In genomic region chr3:115836944-115837343, GRCh38 we compare ENCODE assay signal across 8 cellular contexts.
DNase-seq lines count a peak whose midpoint lies in the region; ATAC-seq, FAIRE-seq and TF ChIP-seq lines count a peak whose summit lies in the region.

No MANE protein-coding gene starts in this region.

- no peak overlapping the region for H3K27ac ChIP-seq in H1 (ENCODE audit: low read depth, low read length)

- H3K14ac ChIP-seq in H1 (ENCODE audit: insufficient read length), result no peak overlapping the region

- H2AFZ ChIP-seq in H1 (ENCODE audit: low read length), result no peak overlapping the region

- H3K23me2 ChIP-seq in H1 (ENCODE audit: low read depth, low read length), result no peaks in the 10 kb centered on the region

- H3K23ac ChIP-seq in H1 (ENCODE audit: insufficient read length), result no peak overlapping the region

- peak in 2 of 3 experiments; percentile 23 to 40; a peak in 2 of 4 replicates for TF ChIP-seq CTCF in H1 (IDR thresholded peaks at IDR 0.05; ENCODE audit: control extremely low read depth in 1 of 3, insufficient read depth in 1 of 3, low read depth in 1 of 3, low read length in 3 of 3)

- no peak overlapping the region for H2BK15ac ChIP-seq in H1 (ENCODE audit: low read length)

- H2BK5ac ChIP-seq in H1 (ENCODE audit: low read depth, low read length), result no peak overlapping the region

- no peak overlapping the region for H3K9ac ChIP-seq in H1 (replicated peaks in 1 of 4; ENCODE audit: extremely low read depth in 1 of 4, low read depth in 3 of 4, low read length in 3 of 4)

- H3K4me1 ChIP-seq in H1 (replicated peaks in 1 of 4; ENCODE audit: control insufficient read depth in 3 of 4, insufficient read depth in 4 of 4, low read length in 3 of 4), result peaks cover 0 to 6% (median 2%) of the 10 kb centered on the region in 4 experiments; a peak in 3 of 7 replicates

- CTCF ChIA-PET in H1 (lab: Charles Lee; ENCODE audit: partially characterized antibody), result interaction anchor here (0.5 to 5.1 kb wide), 19 partner anchors 8 to 793 kb away, joined by 3 to 48 read pairs (median 5); no protein-coding TSS in a partner anchor

- no peak overlapping the region for H2BK120ac ChIP-seq in H1 (replicated peaks; ENCODE audit: low read depth, low read length)

- H2BK20ac ChIP-seq in H1 (ENCODE audit: low read length), result no peak overlapping the region

- no peak overlapping the region for H3K18ac ChIP-seq in H1 (ENCODE audit: extremely low read depth, low read length)

- H3K4me3 ChIP-seq in H1 (ENCODE audit: extremely low read depth in 1 of 4, insufficient read depth in 2 of 4, low read depth in 3 of 4, low read length in 4 of 4), result no peak overlapping the region

- H3K79me1 ChIP-seq in H1 (ENCODE audit: low read depth, low read length), result no peaks in the 10 kb centered on the region

- H3K27me3 ChIP-seq in H1 (replicated peaks in 1 of 4; ENCODE audit: control insufficient read depth in 3 of 4, extremely low read depth in 1 of 4, insufficient read depth in 3 of 4, low read length in 3 of 4), result no peaks in the 10 kb centered on the region

- 56% methylated on average over 3 of the region's 3 CpGs; no CpG with 5 or more reads in 1 of the 2 experiments for WGBS in H1 (ENCODE audit: extremely low coverage in 1 of 2, insufficient coverage in 1 of 2, insufficient read length in 1 of 2, insufficient replicate concordance in 2 of 2, low coverage in 1 of 2, low lambda C conversion rate in 2 of 2, missing lambda C conversion rate in 1 of 2), 2 experiments

- no peak for ATAC-seq in HG03571 (IDR thresholded peaks at IDR 0.05; ENCODE audit: unreplicated experiment)

- no peak overlapping the region for H2BK12ac ChIP-seq in H1 (ENCODE audit: low read depth, low read length)

- peak in 1 of 2 experiments; percentile 20; a peak in 1 of 4 replicates for TF ChIP-seq RAD21 in H1 (IDR thresholded peaks at IDR 0.05 in 1 of 2, conservative IDR thresholded peaks at IDR 0.05 in 1 of 2; ENCODE audit: low read depth in 2 of 2, low read length in 2 of 2)

- no peaks in the 10 kb centered on the region for H3K36me3 ChIP-seq in H1 (ENCODE audit: control insufficient read depth in 2 of 4, insufficient read depth in 4 of 4, low read length in 3 of 4)

- no peak for FAIRE-seq in H1 (lab: Jason Lieb, UNC)

- no peak overlapping the region for H2AK5ac ChIP-seq in H1 (ENCODE audit: low read depth, low read length)

- H3K79me2 ChIP-seq in H1 (ENCODE audit: control insufficient read depth in 1 of 2, insufficient read depth in 2 of 2, low read length in 2 of 2), result no peaks in the 10 kb centered on the region

- no peaks in the 10 kb centered on the region for H3K9me3 ChIP-seq in H1 (ENCODE audit: insufficient read depth in 2 of 2, low read depth in 1 of 2, low read length in 1 of 2)

- POLR2A ChIA-PET in H1 (lab: Charles Lee; ENCODE audit: partially characterized antibody), result no interaction called here

- H4K20me1 ChIP-seq in H1 (replicated peaks in 1 of 2; ENCODE audit: control insufficient read depth in 1 of 2, insufficient read depth in 2 of 2, low read length in 2 of 2), result no peaks in the 10 kb centered on the region

- no peak overlapping the region for H3K4me2 ChIP-seq in H1 (ENCODE audit: insufficient read depth in 1 of 2, low read depth in 2 of 2, low read length in 2 of 2)

- H4K91ac ChIP-seq in H1 (replicated peaks; ENCODE audit: insufficient read length, low read length), result no peak overlapping the region

- H4K5ac ChIP-seq in H1 (ENCODE audit: insufficient read length, low read depth, low read length), result no peak overlapping the region

- DNase-seq in NCI-H146 (lab: John Stamatoyannopoulos, UW) (peak; percentile 8), NCI-H146 treated with DMSO at 0.1 percent for 48 hours (lab: John Stamatoyannopoulos, UW; ENCODE audit: unreplicated experiment) (no peak), NCI-H2196 (lab: John Stamatoyannopoulos, UW; ENCODE audit: unreplicated experiment) (peak; percentile 25), H1 (ENCODE audit: low read depth in 1 of 2, low spot score in 2 of 2) (no peak), renal cortical epithelial cell (ENCODE audit: low read depth) (peak; percentile 33), anterior cingulate cortex (lab: John Stamatoyannopoulos, UW) (no peak)
- DNase-seq in stimulated activated CD4-positive, alpha-beta T cell treated with anti-CD3 and anti-CD28 coated beads, Interleukin-4, amount 100 ng/mL, for 4 hours, result no peak

- no peak overlapping the region for H3K4ac ChIP-seq in H1 (replicated peaks; ENCODE audit: insufficient read length, low read depth, low read length)

- TF ChIP-seq POLR2A in H1 (IDR thresholded peaks at IDR 0.05; ENCODE audit: control extremely low read depth in 1 of 2, low read depth in 2 of 2, low read length in 2 of 2), result no peak

- no peak for TF ChIP-seq EP300 in H1 (IDR thresholded peaks at IDR 0.05; ENCODE audit: borderline replicate concordance in 1 of 2, low read depth in 2 of 2, low read length in 2 of 2)

- H3K56ac ChIP-seq in H1 (replicated peaks; ENCODE audit: insufficient read length, low read depth, low read length), result no peak overlapping the region

- H4K8ac ChIP-seq in H1 (ENCODE audit: extremely low read depth, insufficient read depth, low read length), result no peak overlapping the region

TF ChIP-seq in H1, 55 proteins besides CTCF, POLR2A, EP300 and RAD21 (continues in another document):
- no peak for TF ChIP-seq TAF1 (IDR thresholded peaks at IDR 0.05; ENCODE audit: low read depth, low read length)
- TF ChIP-seq CBX5 (IDR thresholded peaks at IDR 0.05; ENCODE audit: low read depth, low read length), result no peak
- TF ChIP-seq E2F6 (IDR thresholded peaks at IDR 0.05), result no peak
- no peak for TF ChIP-seq SIRT6 (IDR thresholded peaks at IDR 0.05; ENCODE audit: low read length)
- no peak for TF ChIP-seq POU5F1 (IDR thresholded peaks at IDR 0.05; ENCODE audit: low read depth, low read length)
- TF ChIP-seq NANOG (IDR thresholded peaks at IDR 0.05; ENCODE audit: insufficient read depth, low read depth, low read length, poor library complexity, severe bottlenecking), result no peak
- TF ChIP-seq TEAD4 (IDR thresholded peaks at IDR 0.05; ENCODE audit: low read depth, low read length), result no peak
- no peak for TF ChIP-seq TAF7 (optimal IDR thresholded peaks at IDR 0.05; ENCODE audit: borderline replicate concordance, low read depth, low read length)
- no peak for TF ChIP-seq ATF3 (IDR thresholded peaks at IDR 0.05; ENCODE audit: insufficient read depth, low read depth, low read length)
- TF ChIP-seq POLR2AphosphoS5 (IDR thresholded peaks at IDR 0.05; ENCODE audit: low read depth, low read length), result no peak
- no peak for TF ChIP-seq CBX8 (IDR thresholded peaks at IDR 0.05; ENCODE audit: borderline replicate concordance, low read depth, low read length)
- TF ChIP-seq USF2 (IDR thresholded peaks at IDR 0.05; ENCODE audit: low read length), result no peak
- no peak for TF ChIP-seq KDM4A (IDR thresholded peaks at IDR 0.05; ENCODE audit: low read depth, low read length, severe bottlenecking)
- TF ChIP-seq CEBPB (IDR thresholded peaks at IDR 0.05; ENCODE audit: low read depth, low read length), result no peak
- no peak for TF ChIP-seq TCF12 (IDR thresholded peaks at IDR 0.05; ENCODE audit: low read depth, low read length)

Comparison
In these comparisons a context has a peak if more than half of its experiments do, and no peak if none do; other contexts are left out.
1. DNase-seq: peak in NCI-H146 (single experiment), NCI-H2196 (single experiment) and renal cortical epithelial cell (single experiment); none in NCI-H146 treated with DMSO at 0.1 percent for 48 hours (single experiment), H1 (0 of 2), anterior cingulate cortex (0 of 58) and stimulated activated CD4-positive, alpha-beta T cell treated with anti-CD3 and anti-CD28 coated beads, Interleukin-4, amount 100 ng/mL, for 4 hours (0 of 2).